8 cellular contexts compared by ENCODE assay signal in genomic region chr17:78924481-78925151, GRCh38. TPM values are rescaled to one million over a fixed set of nuclear protein-coding genes. Genes with fewer than 3 reads are reported as not detected.
A peak's percentile ranks its signal among the peaks of the same experiment; 100 is the strongest.
DNase-seq lines count a peak whose midpoint lies in the region; ATAC-seq, FAIRE-seq and TF ChIP-seq lines count a peak whose summit lies in the region.

No MANE protein-coding gene starts in this region.

- DNase-seq in activated T-cell treated with anti-CD3 and anti-CD28 coated beads, Interleukin-2, amount 50 U/mL, for 24 hours = no peak
- DNase-seq in activated T-cell treated with anti-CD3 and anti-CD28 coated beads, Interleukin-2, amount 50 U/mL, for 48 hours = no peak
- no peak for DNase-seq in activated naive CD8-positive, alpha-beta T cell treated with anti-CD3 and anti-CD28 coated beads, Interleukin-2, amount 10 ng/mL, durations not matched to agents 7 days and 5 days
- DNase-seq in GM19239 (ENCODE audit: insufficient read length, low spot score) (no peak), GM13976 (ENCODE audit: low spot score) (no peak)

- no peak for FAIRE-seq in GM19239 (lab: Jason Lieb, UNC)

- peaks cover 24% of the 10 kb centered on the region for H3K27me3 Mint-ChIP-seq in activated T-cell treated with anti-CD3 and anti-CD28 coated beads, Interleukin-2, amount 50 U/mL, for 24 hours
- peaks cover 18% of the 10 kb centered on the region for H3K27me3 Mint-ChIP-seq in activated naive CD8-positive, alpha-beta T cell treated with anti-CD3 and anti-CD28 coated beads, Interleukin-2, amount 10 ng/mL, durations not matched to agents 7 days and 5 days
- peaks cover 30% of the 10 kb centered on the region for H3K27me3 Mint-ChIP-seq in stimulated activated memory B cell treated with anti-CD40 and anti-IgM and Interleukin-4, amounts not matched to agents 10 μg/mL and 1 μg/mL and 100 μg/mL, for 72 hours

- H3K4me1 Mint-ChIP-seq in activated T-cell treated with anti-CD3 and anti-CD28 coated beads, Interleukin-2, amount 50 U/mL, for 24 hours (ENCODE audit: low read depth) = peaks cover 13% of the 10 kb centered on the region
- H3K4me1 Mint-ChIP-seq in activated naive CD8-positive, alpha-beta T cell treated with anti-CD3 and anti-CD28 coated beads, Interleukin-2, amount 10 ng/mL, durations not matched to agents 7 days and 5 days = peaks cover 11% of the 10 kb centered on the region
- peaks cover 24% of the 10 kb centered on the region for H3K4me1 Mint-ChIP-seq in stimulated activated memory B cell treated with anti-CD40 and anti-IgM and Interleukin-4, amounts not matched to agents 10 μg/mL and 1 μg/mL and 100 μg/mL, for 72 hours

- H3K27ac ChIP-seq in iPS-18a (ENCODE audit: low read length) = no peak overlapping the region

- no peaks in the 10 kb centered on the region for H3K27me3 ChIP-seq in iPS-18a (ENCODE audit: control insufficient read depth, insufficient read depth, low read length)

- POLR2A ChIA-PET in activated naive CD8-positive, alpha-beta T cell treated with anti-CD3 and anti-CD28 coated beads, Interleukin-2, amount 10 ng/mL, durations not matched to agents 7 days and 5 days (lab: Charles Lee) = interaction anchor here (0.7 kb wide), 1 partner anchor 42 kb away, joined by 3 read pairs; no protein-coding TSS in a partner anchor

- H3K9me3 ChIP-seq in iPS-18a (ENCODE audit: control insufficient read depth, low read depth, low read length) = no peaks in the 10 kb centered on the region

- no peaks in the 10 kb centered on the region for H3K36me3 Mint-ChIP-seq in activated T-cell treated with anti-CD3 and anti-CD28 coated beads, Interleukin-2, amount 50 U/mL, for 24 hours (ENCODE audit: low read depth)
- H3K36me3 Mint-ChIP-seq in activated naive CD8-positive, alpha-beta T cell treated with anti-CD3 and anti-CD28 coated beads, Interleukin-2, amount 10 ng/mL, durations not matched to agents 7 days and 5 days = no peaks in the 10 kb centered on the region
- H3K36me3 Mint-ChIP-seq in stimulated activated memory B cell treated with anti-CD40 and anti-IgM and Interleukin-4, amounts not matched to agents 10 μg/mL and 1 μg/mL and 100 μg/mL, for 72 hours = no peaks in the 10 kb centered on the region

- H3K4me3 Mint-ChIP-seq in activated T-cell treated with anti-CD3 and anti-CD28 coated beads, Interleukin-2, amount 50 U/mL, for 24 hours = peak overlapping the region; percentile 29
- H3K4me3 Mint-ChIP-seq in activated naive CD8-positive, alpha-beta T cell treated with anti-CD3 and anti-CD28 coated beads, Interleukin-2, amount 10 ng/mL, durations not matched to agents 7 days and 5 days = peak overlapping the region; percentile 79
- H3K4me3 Mint-ChIP-seq in stimulated activated memory B cell treated with anti-CD40 and anti-IgM and Interleukin-4, amounts not matched to agents 10 μg/mL and 1 μg/mL and 100 μg/mL, for 72 hours = peak overlapping the region; percentile 76

- TF ChIP-seq CTCF in GM13976 (IDR thresholded peaks at IDR 0.05; ENCODE audit: borderline replicate concordance, control extremely low read depth, extremely low read depth, insufficient read depth, missing control alignments) = no peak

- H3K9me3 Mint-ChIP-seq in activated T-cell treated with anti-CD3 and anti-CD28 coated beads, Interleukin-2, amount 50 U/mL, for 24 hours = no peaks in the 10 kb centered on the region
- H3K9me3 Mint-ChIP-seq in activated naive CD8-positive, alpha-beta T cell treated with anti-CD3 and anti-CD28 coated beads, Interleukin-2, amount 10 ng/mL, durations not matched to agents 7 days and 5 days = no peaks in the 10 kb centered on the region
- H3K9me3 Mint-ChIP-seq in stimulated activated memory B cell treated with anti-CD40 and anti-IgM and Interleukin-4, amounts not matched to agents 10 μg/mL and 1 μg/mL and 100 μg/mL, for 72 hours = no peaks in the 10 kb centered on the region

- H3K27ac Mint-ChIP-seq in activated T-cell treated with anti-CD3 and anti-CD28 coated beads, Interleukin-2, amount 50 U/mL, for 24 hours = no peak overlapping the region
- H3K27ac Mint-ChIP-seq in activated naive CD8-positive, alpha-beta T cell treated with anti-CD3 and anti-CD28 coated beads, Interleukin-2, amount 10 ng/mL, durations not matched to agents 7 days and 5 days = no peak overlapping the region
- peak overlapping the region; percentile 81 for H3K27ac Mint-ChIP-seq in stimulated activated memory B cell treated with anti-CD40 and anti-IgM and Interleukin-4, amounts not matched to agents 10 μg/mL and 1 μg/mL and 100 μg/mL, for 72 hours

- peaks cover 4% of the 10 kb centered on the region for H3K4me1 ChIP-seq in iPS-18a (ENCODE audit: control insufficient read depth, low read depth, low read length)

- no peaks in the 10 kb centered on the region for H3K36me3 ChIP-seq in iPS-18a (ENCODE audit: control insufficient read depth, low read depth, low read length)

- in situ Hi-C loops in GM13976 (cut with MboI; ENCODE audit: low sequenced_read_pairs, unreplicated experiment) = no loop called here

- H3K4me3 ChIP-seq in iPS-18a (ENCODE audit: low read length) = peak overlapping the region; percentile 70

- ATAC-seq in activated naive CD8-positive, alpha-beta T cell treated with anti-CD3 and anti-CD28 coated beads, Interleukin-2, amount 10 ng/mL, durations not matched to agents 7 days and 5 days (ENCODE audit: low read depth) = peak; percentile 6
- ATAC-seq in stimulated activated memory B cell treated with anti-CD40 and anti-IgM and Interleukin-4, amounts not matched to agents 10 μg/mL and 1 μg/mL and 100 μg/mL, for 72 hours = peak; percentile 2
- no peak for ATAC-seq in HG03571 (IDR thresholded peaks at IDR 0.05; ENCODE audit: unreplicated experiment)

- peak overlapping the region; percentile 58 for H3K9ac ChIP-seq in iPS-18a (ENCODE audit: low read length)

RNA-seq across cellular contexts. Expression of gene TIMP2, which starts 0.6 kb away (rescaled TPM):
- total RNA-seq in activated naive CD8-positive, alpha-beta T cell treated with anti-CD3 and anti-CD28 coated beads, Interleukin-2, amount 10 ng/mL, durations not matched to agents 7 days and 5 days = 1 to 10 TPM; 5.0 to 6.0 TPM

RNA-seq across cellular contexts. Expression of gene CEP295NL, which starts 21.6 kb away (rescaled TPM):
- total RNA-seq in activated naive CD8-positive, alpha-beta T cell treated with anti-CD3 and anti-CD28 coated beads, Interleukin-2, amount 10 ng/mL, durations not matched to agents 7 days and 5 days = under 1 TPM in 1 of 2 experiments, not detected in 1; 0.23 TPM

RNA-seq across cellular contexts. Expression of gene LGALS3BP, which starts 55.1 kb away (rescaled TPM):
- 100 to 1,000 TPM; 193 to 222 TPM for total RNA-seq in activated naive CD8-positive, alpha-beta T cell treated with anti-CD3 and anti-CD28 coated beads, Interleukin-2, amount 10 ng/mL, durations not matched to agents 7 days and 5 days

Comparison
In these comparisons a context has a peak if more than half of its experiments do, and no peak if none do; other contexts are left out.
1. H3K4me3 Mint-ChIP-seq: peak in every context shown above with its lines; median percentile 79 in activated naive CD8-positive, alpha-beta T cell treated with anti-CD3 and anti-CD28 coated beads, Interleukin-2, amount 10 ng/mL, durations not matched to agents 7 days and 5 days; 76 in stimulated activated memory B cell treated with anti-CD40 and anti-IgM and Interleukin-4, amounts not matched to agents 10 μg/mL and 1 μg/mL and 100 μg/mL, for 72 hours; 29 in activated T-cell treated with anti-CD3 and anti-CD28 coated beads, Interleukin-2, amount 50 U/mL, for 24 hours.